Comparison of ENCODE assay signal across 12 cellular contexts in genomic region chr1:44072204-44072603, GRCh38.
A peak's percentile ranks its signal among the peaks of the same experiment; 100 is the strongest.
DNase-seq lines count a peak whose midpoint lies in the region; ATAC-seq and TF ChIP-seq lines count a peak whose summit lies in the region.
"Had no signal": no experiment of that assay in that cellular context is flagged by ENCODE, and none has a peak within 500 bp of the region (broad histone marks: within the 10 kb centered on the region; RNA-seq: fewer than 3 reads in every experiment).

No MANE protein-coding gene starts in this region.

- no peak overlapping the region for H3K4me3 ChIP-seq in astrocyte of the spinal cord (ENCODE audit: low read depth, low read length)

- in situ Hi-C loops in astrocyte of the spinal cord (cut with HindIII; ENCODE audit: low sequenced_read_pairs) = no loop called here

- no peak for TF ChIP-seq CTCF in astrocyte of the spinal cord (IDR thresholded peaks at IDR 0.05; ENCODE audit: low read depth, low read length)

- no peak for ATAC-seq in GM19351 (IDR thresholded peaks at IDR 0.05; ENCODE audit: unreplicated experiment)
- ATAC-seq in HG03469 (IDR thresholded peaks at IDR 0.05; ENCODE audit: unreplicated experiment) = no peak

- peak; percentile 81 for DNase-seq in COLO829 (ENCODE audit: low spot score)
- peak; percentile 34 to 48 for DNase-seq in Kasumi-1 (lab: John Stamatoyannopoulos, UW)
- DNase-seq in astrocyte of the spinal cord (ENCODE audit: low read depth, low spot score) = peak; percentile 90
- peak; percentile 78 for DNase-seq in kidney tubule cell (ENCODE audit: low spot score)
- no peak for DNase-seq in stimulated activated CD4-positive, alpha-beta T cell treated with anti-CD3 and anti-CD28 coated beads, Interleukin-2, amount 100 ng/mL, for 48 hours
- no peak for DNase-seq in NCI-H446 (lab: John Stamatoyannopoulos, UW)
- DNase-seq: activated gamma-delta T cell, DMS79 treated with DMSO at 0.1 percent for 48 hours, NCI-H1092 treated with DMSO at 0.1 percent for 48 hours, occipital lobe had no signal

Comparison
In these comparisons a context has a peak if more than half of its experiments do, and no peak if none do; other contexts are left out.
1. DNase-seq: peak in COLO829 (single experiment), Kasumi-1 (2 of 2), astrocyte of the spinal cord (single experiment) and kidney tubule cell (single experiment); none in stimulated activated CD4-positive, alpha-beta T cell treated with anti-CD3 and anti-CD28 coated beads, Interleukin-2, amount 100 ng/mL, for 48 hours (0 of 2) and NCI-H446 (0 of 2).